23 cellular contexts compared by ENCODE assay signal in the genomic region with DNA sequence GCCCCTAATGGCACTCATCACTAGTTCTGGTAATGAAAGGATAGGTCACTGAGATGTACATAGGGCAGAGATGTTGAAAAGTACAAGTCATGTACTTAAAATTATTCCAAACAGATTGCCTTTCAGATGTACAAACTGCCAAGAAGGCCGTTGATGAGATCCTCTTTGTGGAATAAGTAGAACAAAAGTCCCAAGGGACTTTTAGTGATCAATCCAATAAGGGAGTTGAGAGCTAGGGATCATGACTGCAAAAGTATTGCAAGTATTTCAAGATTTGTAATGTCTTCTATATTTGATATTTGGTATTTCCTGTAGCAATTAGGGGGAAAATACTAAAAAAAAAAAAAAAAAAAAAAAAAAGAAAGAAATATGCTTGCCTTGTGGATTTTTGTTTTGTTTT.
DNase-seq lines count a peak whose midpoint lies in the region; ATAC-seq, FAIRE-seq and TF ChIP-seq lines count a peak whose summit lies in the region.
"Had no signal": no experiment of that assay in that cellular context is flagged by ENCODE, and none has a peak within 500 bp of the region (broad histone marks: within the 10 kb centered on the region; RNA-seq: fewer than 3 reads in every experiment).

No MANE protein-coding gene starts in this region.

- no peak overlapping the region for H3K9ac ChIP-seq in HepG2 (ENCODE audit: insufficient read depth, low read depth, low read length)
- H3K9ac ChIP-seq: GM23248 had no signal

- WGBS in HepG2 (ENCODE audit: low lambda C conversion rate): 100% methylated on average over 1 of the region's 1 CpG
- WGBS in right lobe of liver (ENCODE audit: insufficient coverage, low coverage, low lambda C conversion rate, missing lambda C conversion rate): 82% methylated on average over 1 of the region's 1 CpG

- H3K4me3 Mint-ChIP-seq in activated T-helper 17 cell treated with anti-CD3 and anti-CD28 coated beads, Interleukin-2, amount 50 U/mL, for 72 hours: no peak overlapping the region
- H3K4me3 Mint-ChIP-seq: CD8-positive, alpha-beta T cell had no signal

- TF ChIP-seq EP300 in HepG2 (IDR thresholded peaks at IDR 0.05; ENCODE audit: low read depth in 2 of 2, low read length in 2 of 2): no peak
- no peak for TF ChIP-seq EP300 in HepG2 (CRISPR knock-in tag; IDR thresholded peaks at IDR 0.05; ENCODE audit: borderline replicate concordance)

- FAIRE-seq in HepG2 (lab: Jason Lieb, UNC): no peak
- FAIRE-seq: D721Med, GM12878, GM18507, H54 had no signal

- no peak overlapping the region for H3K27ac Mint-ChIP-seq in activated T-helper 17 cell treated with anti-CD3 and anti-CD28 coated beads, Interleukin-2, amount 50 U/mL, for 72 hours
- H3K27ac Mint-ChIP-seq: CD8-positive, alpha-beta T cell had no signal

- no peak for DNase-seq in HepG2 (ENCODE audit: low spot score)
- DNase-seq in right lobe of liver: no peak
- peak; percentile 9 for DNase-seq in NCI-H82 treated with DMSO at 0.1 percent for 48 hours (lab: John Stamatoyannopoulos, UW; ENCODE audit: unreplicated experiment)
- peak; percentile 19 for DNase-seq in fibroblast of peridontal ligament (ENCODE audit: extremely low read depth)
- no peak for DNase-seq in uterus
- no peak for DNase-seq in pons (ENCODE audit: low spot score)
- DNase-seq: BE2C; CD8-positive, alpha-beta T cell; COR-L47; DMS153; DMS79 treated with DMSO at 0.1 percent for 48 hours; GDM1; GM23248; IMR-90; KBM-7 had no signal

- no peak overlapping the region for H3K4me2 ChIP-seq in HepG2 (ENCODE audit: low read depth, low read length)

- no peaks in the 10 kb centered on the region for H3K4me1 ChIP-seq in HepG2 (ENCODE audit: insufficient read depth, low read length)
- H3K4me1 ChIP-seq in right lobe of liver: peaks cover 0 to 6% (median 0%) of the 10 kb centered on the region in 4 donors
- no peaks in the 10 kb centered on the region for H3K4me1 ChIP-seq in uterus
- H3K4me1 ChIP-seq: BE2C had no signal

- H3K4me1 Mint-ChIP-seq in activated T-helper 17 cell treated with anti-CD3 and anti-CD28 coated beads, Interleukin-2, amount 50 U/mL, for 72 hours: no peaks in the 10 kb centered on the region

- H3K27me3 Mint-ChIP-seq in activated T-helper 17 cell treated with anti-CD3 and anti-CD28 coated beads, Interleukin-2, amount 50 U/mL, for 72 hours: no peaks in the 10 kb centered on the region

- no peak for ATAC-seq in HepG2
- no peak for ATAC-seq in right lobe of liver
- ATAC-seq in activated T-helper 17 cell treated with anti-CD3 and anti-CD28 coated beads, Interleukin-2, amount 50 U/mL, for 72 hours (replicated peaks): no peak
- ATAC-seq in GM18867 (IDR thresholded peaks at IDR 0.05; ENCODE audit: unreplicated experiment): no peak
- ATAC-seq: CD8-positive, alpha-beta T cell; GM12878 had no signal

- H3K9me3 ChIP-seq in HepG2 (ENCODE audit: low read length): no peaks in the 10 kb centered on the region
- no peaks in the 10 kb centered on the region for H3K9me3 ChIP-seq in right lobe of liver
- no peaks in the 10 kb centered on the region for H3K9me3 ChIP-seq in uterus
- H3K9me3 ChIP-seq: BE2C had no signal

- intact Hi-C loops in HepG2 (cut with micrococcal nuclease; ENCODE audit: unreplicated experiment): no loop called here
- intact Hi-C loops in right lobe of liver (cut with DNase I): no loop called here
- intact Hi-C loops in uterus (cut with DNase I; ENCODE audit: low total_unique reads): no loop called here

- no peak overlapping the region for H2AFZ ChIP-seq in HepG2 (ENCODE audit: low read length)
- H2AFZ ChIP-seq: GM23248 had no signal

- no peaks in the 10 kb centered on the region for H4K20me1 ChIP-seq in HepG2 (ENCODE audit: insufficient read depth, low read length)

- TF ChIP-seq RAD21 in HepG2 (CRISPR knock-in tag; IDR thresholded peaks at IDR 0.05): no peak

- H3K9me3 Mint-ChIP-seq in activated T-helper 17 cell treated with anti-CD3 and anti-CD28 coated beads, Interleukin-2, amount 50 U/mL, for 72 hours: no peaks in the 10 kb centered on the region
- H3K9me3 Mint-ChIP-seq: CD8-positive, alpha-beta T cell had no signal

- no peaks in the 10 kb centered on the region for H3K79me2 ChIP-seq in HepG2 (ENCODE audit: insufficient read depth, low read length)

- CTCF ChIA-PET in HepG2 (lab: Yijun Ruan, JAX; ENCODE audit: low intra/inter-chr PET ratio, low total read pairs): no interaction called here

- H3K36me3 Mint-ChIP-seq in activated T-helper 17 cell treated with anti-CD3 and anti-CD28 coated beads, Interleukin-2, amount 50 U/mL, for 72 hours (ENCODE audit: low read depth): no peaks in the 10 kb centered on the region

- in situ Hi-C loops in HepG2 (cut with HindIII; ENCODE audit: extremely low pct_ligation_motif_present, low pct_unique_long_range_greater_than_20kb): no loop called here

- H3K4me3 ChIP-seq in HepG2 (replicated peaks in 1 of 3; ENCODE audit: insufficient read depth in 1 of 3, low read depth in 2 of 3, low read length in 3 of 3) (no peak overlapping the region), right lobe of liver (no peak overlapping the region), uterus (no peak overlapping the region)
- H3K4me3 ChIP-seq: GM12878, GM23248 had no signal

- no TSS peak for BruUV-seq in HepG2 (replicated peaks; lab: Mats Ljungman, UMichigan)

- no peak overlapping the region for H3K27ac ChIP-seq in HepG2 (ENCODE audit: extremely low read length, insufficient read depth, low read length)
- H3K27ac ChIP-seq in right lobe of liver: no peak overlapping the region
- H3K27ac ChIP-seq in uterus: no peak overlapping the region
- H3K27ac ChIP-seq: 22Rv1, C4-2B, GM23248 had no signal

- H3K36me3 ChIP-seq in HepG2 (replicated peaks in 1 of 2; ENCODE audit: control insufficient read depth in 1 of 2, insufficient read depth in 2 of 2, low read length in 2 of 2) (peaks cover 4 to 21% of the 10 kb centered on the region in 2 experiments; a peak in 4 of 5 replicates), right lobe of liver (no peaks in the 10 kb centered on the region), uterus (no peaks in the 10 kb centered on the region)
- H3K36me3 ChIP-seq: BE2C had no signal

- no peak for TF ChIP-seq POLR2A in HepG2 (IDR thresholded peaks at IDR 0.05; ENCODE audit: insufficient read depth in 1 of 2, low read depth in 2 of 2, low read length in 2 of 2)
- TF ChIP-seq POLR2A in right lobe of liver (IDR thresholded peaks at IDR 0.05): no peak
- TF ChIP-seq POLR2A in uterus (IDR thresholded peaks at IDR 0.05): no peak

- H3K27me3 ChIP-seq in HepG2 (ENCODE audit: control insufficient read depth in 1 of 2, insufficient read depth in 2 of 2, low read length in 2 of 2): no peaks in the 10 kb centered on the region
- no peaks in the 10 kb centered on the region for H3K27me3 ChIP-seq in right lobe of liver
- H3K27me3 ChIP-seq in uterus: no peaks in the 10 kb centered on the region
- H3K27me3 ChIP-seq: BE2C had no signal

- TF ChIP-seq CTCF in HepG2 (CRISPR knock-in tag; IDR thresholded peaks at IDR 0.05) (no peak), right lobe of liver (IDR thresholded peaks at IDR 0.05) (no peak), uterus (IDR thresholded peaks at IDR 0.05) (no peak)

- POLR2A ChIA-PET in HepG2 (lab: Yijun Ruan, JAX): no interaction called here

TF ChIP-seq in HepG2, 621 proteins besides CTCF, POLR2A, EP300 and RAD21:
- peak; percentile 30 for TF ChIP-seq RBM22 (optimal IDR thresholded peaks at IDR 0.05; ENCODE audit: low read length)
- no peak for TF ChIP-seq ZNF562 (CRISPR knock-in tag; IDR thresholded peaks at IDR 0.05; ENCODE audit: borderline replicate concordance)
- TF ChIP-seq KDM5B (CRISPR knock-in tag; IDR thresholded peaks at IDR 0.05; ENCODE audit: borderline replicate concordance): no peak
- TF ChIP-seq HDAC2 (CRISPR knock-in tag; IDR thresholded peaks at IDR 0.05): no peak
- TF ChIP-seq, protein P1, sequence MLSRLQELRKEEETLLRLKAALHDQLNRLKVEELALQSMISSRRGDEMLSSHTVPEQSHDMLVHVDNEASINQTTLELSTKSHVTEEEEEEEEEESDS (CRISPR knock-in tag; IDR thresholded peaks at IDR 0.05; ENCODE audit: borderline replicate concordance): no peak

Comparison
In these comparisons a context has a peak if more than half of its experiments do, and no peak if none do; other contexts are left out.
1. DNase-seq: peak in NCI-H82 treated with DMSO at 0.1 percent for 48 hours (single experiment) and fibroblast of peridontal ligament (single experiment); none in HepG2 (single experiment), right lobe of liver (0 of 3), uterus (0 of 2) and pons (single experiment).